Comparison of ENCODE assay signal across 28 cellular contexts in the genomic region with DNA sequence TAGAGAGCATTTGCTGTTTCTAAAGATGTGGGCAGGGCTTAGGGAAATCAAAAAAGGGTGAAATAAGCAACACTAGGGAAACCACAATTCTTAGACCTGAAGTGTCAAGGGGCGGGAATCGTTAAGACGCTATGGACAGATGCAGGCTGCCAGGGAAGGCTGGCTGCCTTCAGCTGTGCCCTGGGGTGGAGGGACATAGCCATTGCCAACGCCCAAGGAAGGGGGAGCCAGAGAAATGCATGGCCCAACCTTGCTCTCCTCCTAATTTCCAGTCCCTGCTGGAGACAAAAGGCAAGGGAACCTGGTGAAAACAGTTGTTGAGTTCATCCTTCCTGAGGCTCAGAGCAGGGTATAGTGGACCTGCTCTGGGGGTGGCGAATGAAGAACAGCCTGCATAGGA.
"Had no signal": no experiment of that assay in that cellular context is flagged by ENCODE, and none has a peak within 500 bp of the region (broad histone marks: within the 10 kb centered on the region; RNA-seq: fewer than 3 reads in every experiment).

No MANE protein-coding gene starts in this region.

- H3K9me3 Mint-ChIP-seq: activated naive CD8-positive, alpha-beta T cell treated with anti-CD3 and anti-CD28 coated beads for 36 hours; activated T-cell treated with anti-CD3 and anti-CD28 coated beads, Interleukin-2, amount 50 U/mL, for 4 hours; activated T-helper 2 cell treated with anti-CD3 and anti-CD28 coated beads, Interferon-gamma antibody, Interleukin-2, Interleukin-4, amounts not matched to agents 10 μg/mL and 5 μg/mL and 100 μg/mL, durations not matched to agents 14 hours and 24 hours and 36 hours; central memory CD8-positive, alpha-beta T cell; effector memory CD8-positive, alpha-beta T cell; naive thymus-derived CD4-positive, alpha-beta T cell; T-cell; T-helper 2 cell treated with Interferon-gamma antibody and Interleukin-4, amounts not matched to agents 5 μg/mL and 100 μg/mL, for 36 hours had no signal

- H3K4me1 Mint-ChIP-seq: central memory CD8-positive, alpha-beta T cell; neural crest cell; T-cell had no signal

- H3K27me3 ChIP-seq: breast epithelium, colonic mucosa, esophagus squamous epithelium, gastrocnemius medialis, thyroid gland, upper lobe of right lung had no signal

- H3K9me3 ChIP-seq: breast epithelium, colonic mucosa, esophagus squamous epithelium, gastrocnemius medialis, lower lobe of right lung, thyroid gland, upper lobe of right lung had no signal

- H3K4me3 ChIP-seq: breast epithelium, colonic mucosa, dorsolateral prefrontal cortex, esophagus squamous epithelium, gastrocnemius medialis, lower lobe of right lung, thyroid gland, upper lobe of right lung had no signal

- H3K27ac ChIP-seq: breast epithelium, colonic mucosa, dorsolateral prefrontal cortex, esophagus squamous epithelium, gastrocnemius medialis, lower lobe of right lung, thyroid gland, upper lobe of right lung, WERI-Rb-1 had no signal

- H3K4me3 Mint-ChIP-seq: activated naive CD8-positive, alpha-beta T cell treated with anti-CD3 and anti-CD28 coated beads for 36 hours; activated T-cell treated with anti-CD3 and anti-CD28 coated beads, Interleukin-2, amount 50 U/mL, for 4 hours; central memory CD8-positive, alpha-beta T cell; effector memory CD8-positive, alpha-beta T cell; naive thymus-derived CD4-positive, alpha-beta T cell; neural crest cell; T-cell; T-helper 2 cell treated with Interferon-gamma antibody and Interleukin-4, amounts not matched to agents 5 μg/mL and 100 μg/mL, for 36 hours had no signal

- DNase-seq: activated CD4-positive, alpha-beta T cell treated with anti-CD3 and anti-CD28 coated beads for 1 hour; activated CD4-positive, alpha-beta T cell treated with anti-CD3 and anti-CD28 coated beads, Interleukin-2, amount 50 U/mL, for 4 hours; activated CD8-positive, alpha-beta memory T cell treated with anti-CD3 and anti-CD28 coated beads, Interleukin-2, amount 50 U/mL, for 48 hours; activated naive CD4-positive, alpha-beta T cell; activated naive CD8-positive, alpha-beta T cell treated with anti-CD3 and anti-CD28 coated beads for 36 hours; activated T-cell treated with anti-CD3 and anti-CD28 coated beads, Interleukin-2, amount 50 U/mL, for 4 hours; effector memory CD8-positive, alpha-beta T cell; esophagus squamous epithelium; gastrocnemius medialis; kidney; lower lobe of right lung; retina; stimulated activated CD4-positive, alpha-beta T cell treated with anti-CD3 and anti-CD28 coated beads, Interleukin-2, amount 100 ng/mL, for 48 hours; stimulated activated naive CD4-positive, alpha-beta T cell treated with Interleukin-2 at 50 U/mL for 16 hours; upper lobe of right lung had no signal

- FAIRE-seq: astrocyte, kidney, TTC549 had no signal

- H3K4me1 ChIP-seq: breast epithelium, colonic mucosa, gastrocnemius medialis, lower lobe of right lung, thyroid gland, upper lobe of right lung had no signal

- H3K27ac Mint-ChIP-seq: activated naive CD8-positive, alpha-beta T cell treated with anti-CD3 and anti-CD28 coated beads for 36 hours; activated T-helper 2 cell treated with anti-CD3 and anti-CD28 coated beads, Interferon-gamma antibody, Interleukin-2, Interleukin-4, amounts not matched to agents 10 μg/mL and 5 μg/mL and 100 μg/mL, durations not matched to agents 14 hours and 24 hours and 36 hours; effector memory CD8-positive, alpha-beta T cell; T-cell; T-helper 2 cell treated with Interferon-gamma antibody and Interleukin-4, amounts not matched to agents 5 μg/mL and 100 μg/mL, for 36 hours had no signal

- H3K27me3 Mint-ChIP-seq: activated naive CD8-positive, alpha-beta T cell treated with anti-CD3 and anti-CD28 coated beads for 36 hours had no signal

- H3K36me3 Mint-ChIP-seq: activated naive CD8-positive, alpha-beta T cell treated with anti-CD3 and anti-CD28 coated beads for 36 hours; naive thymus-derived CD4-positive, alpha-beta T cell; T-cell had no signal

- H3K36me3 ChIP-seq: breast epithelium, colonic mucosa, esophagus squamous epithelium, gastrocnemius medialis, lower lobe of right lung, thyroid gland, upper lobe of right lung, WERI-Rb-1 had no signal
